In the genomic region with DNA sequence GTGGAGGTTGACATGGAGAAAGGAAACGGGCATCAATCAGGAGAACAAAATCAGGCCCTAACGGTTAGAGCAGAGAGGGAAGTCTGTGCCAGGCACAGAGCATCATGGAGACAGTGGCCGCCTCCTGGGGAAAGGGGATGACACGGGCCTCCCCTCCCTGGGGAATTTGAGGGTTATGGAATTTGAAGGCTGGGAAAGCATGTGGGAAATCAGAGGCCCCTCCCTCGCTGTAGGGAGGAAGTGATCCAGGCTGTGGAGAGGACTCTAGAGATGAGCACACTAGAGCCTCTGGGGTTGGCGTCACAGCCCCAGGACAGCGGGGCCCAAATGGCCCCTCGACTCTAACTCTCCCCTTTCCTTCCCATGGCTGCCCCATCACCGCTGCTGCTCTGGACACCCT, we compare ENCODE assay signal across 16 cellular contexts. TPM values are rescaled to one million over a fixed set of nuclear protein-coding genes. Genes with fewer than 3 reads are reported as not detected.
DNase-seq lines count a peak whose midpoint lies in the region; ATAC-seq and TF ChIP-seq lines count a peak whose summit lies in the region.
"Had no signal": no experiment of that assay in that cellular context is flagged by ENCODE, and none has a peak within 500 bp of the region (broad histone marks: within the 10 kb centered on the region; RNA-seq: fewer than 3 reads in every experiment).

No MANE protein-coding gene starts in this region.

- DNase-seq in activated naive CD8-positive, alpha-beta T cell treated with anti-CD3 and anti-CD28 coated beads, Interleukin-2, amount 10 ng/mL, durations not matched to agents 7 days and 5 days, result no peak
- no peak for DNase-seq in activated naive CD8-positive, alpha-beta T cell treated with anti-CD3 and anti-CD28 coated beads for 36 hours
- DNase-seq in WTC11 (ENCODE audit: low spot score) (no peak), iPS-NIHi11 (ENCODE audit: low spot score) (peak; percentile 33), type B pancreatic cell (ENCODE audit: extremely low spot score, unreplicated experiment) (no peak), head of caudate nucleus (no peak), OCI-LY7 (ENCODE audit: low spot score) (no peak)
- DNase-seq in stimulated activated CD4-positive, alpha-beta T cell treated with anti-CD3 and anti-CD28 coated beads, Interleukin-4, amount 100 ng/mL, for 4 hours, result no peak
- DNase-seq: AML-193, GOT3 had no signal

- CTCF ChIA-PET in WTC11 (lab: Charles Lee) (no interaction called here), OCI-LY7 (lab: Charles Lee; ENCODE audit: unreplicated experiment) (no interaction called here)

- peaks cover 5% of the 10 kb centered on the region for H3K9me3 Mint-ChIP-seq in activated naive CD8-positive, alpha-beta T cell treated with anti-CD3 and anti-CD28 coated beads, Interleukin-2, amount 10 ng/mL, durations not matched to agents 7 days and 5 days
- H3K9me3 Mint-ChIP-seq in activated naive CD8-positive, alpha-beta T cell treated with anti-CD3 and anti-CD28 coated beads for 36 hours, result no peaks in the 10 kb centered on the region
- H3K9me3 Mint-ChIP-seq in WTC11 (peaks cover 8% of the 10 kb centered on the region), type B pancreatic cell (peaks cover 5% of the 10 kb centered on the region)

- H3K36me3 Mint-ChIP-seq in activated naive CD8-positive, alpha-beta T cell treated with anti-CD3 and anti-CD28 coated beads, Interleukin-2, amount 10 ng/mL, durations not matched to agents 7 days and 5 days, result peaks cover 5% of the 10 kb centered on the region
- H3K36me3 Mint-ChIP-seq in activated naive CD8-positive, alpha-beta T cell treated with anti-CD3 and anti-CD28 coated beads for 36 hours, result no peaks in the 10 kb centered on the region
- H3K36me3 Mint-ChIP-seq in WTC11 (peaks cover 31% of the 10 kb centered on the region), type B pancreatic cell (peaks cover 5% of the 10 kb centered on the region)

- no peak overlapping the region for H3K4me3 ChIP-seq in OCI-LY7 (ENCODE audit: low read depth, low read length, poor library complexity, severe bottlenecking)
- H3K4me3 ChIP-seq: BLaER1, GM12878, K562 had no signal

- no peak overlapping the region for H3K4me2 ChIP-seq in OCI-LY7 (ENCODE audit: low read length)
- H3K4me2 ChIP-seq: BLaER1 had no signal

- H3K36me3 ChIP-seq in OCI-LY7 (ENCODE audit: insufficient read depth, low read length), result no peaks in the 10 kb centered on the region
- H3K36me3 ChIP-seq: BLaER1 had no signal

- no peaks in the 10 kb centered on the region for H3K79me2 ChIP-seq in OCI-LY7 (ENCODE audit: insufficient read depth, low read depth, low read length)

- TF ChIP-seq CTCF in WTC11 (IDR thresholded peaks at IDR 0.05) (no peak), type B pancreatic cell (conservative IDR thresholded peaks at IDR 0.05) (no peak), OCI-LY7 (conservative IDR thresholded peaks at IDR 0.05; ENCODE audit: low read length) (no peak)

- no peaks in the 10 kb centered on the region for H3K27me3 Mint-ChIP-seq in activated naive CD8-positive, alpha-beta T cell treated with anti-CD3 and anti-CD28 coated beads, Interleukin-2, amount 10 ng/mL, durations not matched to agents 7 days and 5 days
- H3K27me3 Mint-ChIP-seq in activated naive CD8-positive, alpha-beta T cell treated with anti-CD3 and anti-CD28 coated beads for 36 hours, result no peaks in the 10 kb centered on the region
- no peaks in the 10 kb centered on the region for H3K27me3 Mint-ChIP-seq in WTC11 (ENCODE audit: low read depth)
- no peaks in the 10 kb centered on the region for H3K27me3 Mint-ChIP-seq in type B pancreatic cell

- H3K4me3 Mint-ChIP-seq in activated naive CD8-positive, alpha-beta T cell treated with anti-CD3 and anti-CD28 coated beads, Interleukin-2, amount 10 ng/mL, durations not matched to agents 7 days and 5 days, result no peak overlapping the region
- H3K4me3 Mint-ChIP-seq in activated naive CD8-positive, alpha-beta T cell treated with anti-CD3 and anti-CD28 coated beads for 36 hours, result no peak overlapping the region
- H3K4me3 Mint-ChIP-seq in WTC11, result no peak overlapping the region
- H3K4me3 Mint-ChIP-seq in type B pancreatic cell, result no peak overlapping the region

- no peaks in the 10 kb centered on the region for H3K4me1 Mint-ChIP-seq in activated naive CD8-positive, alpha-beta T cell treated with anti-CD3 and anti-CD28 coated beads, Interleukin-2, amount 10 ng/mL, durations not matched to agents 7 days and 5 days
- H3K4me1 Mint-ChIP-seq in activated naive CD8-positive, alpha-beta T cell treated with anti-CD3 and anti-CD28 coated beads for 36 hours, result no peaks in the 10 kb centered on the region
- H3K4me1 Mint-ChIP-seq in WTC11, result peaks cover 16% of the 10 kb centered on the region
- H3K4me1 Mint-ChIP-seq in type B pancreatic cell (ENCODE audit: unreplicated experiment), result no peaks in the 10 kb centered on the region

- no TSS peak for BruUV-seq in OCI-LY7 (replicated peaks; lab: Mats Ljungman, UMichigan)

- POLR2A ChIA-PET in activated naive CD8-positive, alpha-beta T cell treated with anti-CD3 and anti-CD28 coated beads, Interleukin-2, amount 10 ng/mL, durations not matched to agents 7 days and 5 days (lab: Charles Lee), result no interaction called here
- POLR2A ChIA-PET in WTC11 (lab: Charles Lee), result no interaction called here
- POLR2A ChIA-PET in OCI-LY7 (lab: Charles Lee), result no interaction called here

- no peak overlapping the region for H2AFZ ChIP-seq in OCI-LY7 (ENCODE audit: low read length)

- no peaks in the 10 kb centered on the region for H4K20me1 ChIP-seq in OCI-LY7 (ENCODE audit: insufficient read depth, low read length)
- H4K20me1 ChIP-seq: BLaER1 had no signal

- intact Hi-C loops in head of caudate nucleus (cut with DNase I), result no loop called here
- intact Hi-C loops in OCI-LY7 (cut with micrococcal nuclease; ENCODE audit: unreplicated experiment), result no loop called here

- no peaks in the 10 kb centered on the region for H3K9me2 ChIP-seq in OCI-LY7 (ENCODE audit: insufficient read depth, low read length)

- H3K27ac ChIP-seq in OCI-LY7 (ENCODE audit: low read depth, low read length, poor library complexity, severe bottlenecking), result no peak overlapping the region
- H3K27ac ChIP-seq: 22Rv1, BLaER1 had no signal

- H3K4me1 ChIP-seq in OCI-LY7 (ENCODE audit: insufficient read depth, low read length, poor library complexity, severe bottlenecking), result no peaks in the 10 kb centered on the region

- no peak for ATAC-seq in activated naive CD8-positive, alpha-beta T cell treated with anti-CD3 and anti-CD28 coated beads, Interleukin-2, amount 10 ng/mL, durations not matched to agents 7 days and 5 days (ENCODE audit: low read depth)
- ATAC-seq in WTC11, result peak; percentile 24
- ATAC-seq: GM12878, K562 had no signal

- H3K27ac Mint-ChIP-seq in activated naive CD8-positive, alpha-beta T cell treated with anti-CD3 and anti-CD28 coated beads, Interleukin-2, amount 10 ng/mL, durations not matched to agents 7 days and 5 days, result peak overlapping the region; percentile 24
- H3K27ac Mint-ChIP-seq in activated naive CD8-positive, alpha-beta T cell treated with anti-CD3 and anti-CD28 coated beads for 36 hours, result no peak overlapping the region
- peak overlapping the region; percentile 75 for H3K27ac Mint-ChIP-seq in WTC11
- H3K27ac Mint-ChIP-seq in type B pancreatic cell, result peak overlapping the region; percentile 41

- H3K9me3 ChIP-seq in OCI-LY7 (ENCODE audit: low read length), result no peaks in the 10 kb centered on the region

TF ChIP-seq in WTC11, 78 proteins besides CTCF, POLR2A, EP300 and RAD21 (continues in another document):
- TF ChIP-seq ETV6 (CRISPR knock-in tag; IDR thresholded peaks at IDR 0.05) (no peak), FOXJ3 (CRISPR knock-in tag; IDR thresholded peaks at IDR 0.05; ENCODE audit: borderline replicate concordance) (no peak), SMAD4 (CRISPR knock-in tag; IDR thresholded peaks at IDR 0.05) (no peak), ZNF512 (CRISPR knock-in tag; IDR thresholded peaks at IDR 0.05; ENCODE audit: borderline replicate concordance) (no peak)
- TF ChIP-seq, protein P1, sequence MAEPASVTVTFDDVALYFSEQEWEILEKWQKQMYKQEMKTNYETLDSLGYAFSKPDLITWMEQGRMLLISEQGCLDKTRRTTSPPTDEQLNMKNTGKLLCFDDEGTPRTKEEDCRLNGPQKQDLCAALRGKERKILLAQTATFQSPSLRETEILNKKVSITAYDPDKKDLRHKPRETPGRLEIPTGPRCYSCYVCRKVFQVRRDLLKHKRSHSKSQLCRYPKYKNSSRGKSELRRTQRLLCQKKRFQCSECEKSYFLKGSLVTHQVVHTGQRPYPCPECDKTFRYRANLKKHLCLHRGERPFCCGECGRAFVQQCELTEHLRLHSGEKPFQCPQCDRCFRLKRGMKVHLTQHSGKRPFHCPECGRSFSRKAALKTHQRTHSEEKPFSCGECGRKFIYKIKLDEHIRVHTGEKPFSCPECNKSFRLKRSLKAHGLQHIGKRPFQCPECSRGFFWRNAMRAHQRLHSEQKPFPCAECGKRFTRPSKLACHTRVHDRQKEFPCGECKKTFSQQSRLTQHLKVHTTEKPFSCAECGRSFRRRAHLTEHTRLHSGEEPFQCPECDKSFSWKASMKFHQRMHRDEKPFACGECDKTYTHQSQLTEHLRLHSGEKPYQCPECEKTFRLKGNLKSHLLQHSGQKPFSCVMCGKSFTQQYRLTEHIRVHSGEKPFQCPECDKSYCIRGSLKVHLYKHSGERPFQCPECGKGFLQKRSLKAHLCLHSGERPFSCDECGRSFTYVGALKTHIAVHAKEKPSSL (CRISPR knock-in tag; conservative IDR thresholded peaks at IDR 0.05), result no peak

RNA-seq across cellular contexts. Expression of gene PROP1, which starts 36.7 kb away (rescaled TPM):
- total RNA-seq in activated naive CD8-positive, alpha-beta T cell treated with anti-CD3 and anti-CD28 coated beads, Interleukin-2, amount 10 ng/mL, durations not matched to agents 7 days and 5 days, result not detected
- total RNA-seq in activated naive CD8-positive, alpha-beta T cell treated with anti-CD3 and anti-CD28 coated beads for 36 hours, result not detected
- total RNA-seq in WTC11 (2021) (not detected in 3 replicates), type B pancreatic cell (ENCODE audit: low replicate concordance) (not detected in 2 replicates), OCI-LY7 (2022) (not detected in 2 replicates)
- total RNA-seq in OCI-LY7 (2014; rRNA removed; shearing (Covaris generic)), result not detected in 2 replicates
- total RNA-seq: Daoy, GM12878, HT1080, K562 had no signal
